Comparison of ENCODE assay signal across 15 cellular contexts in the genomic region with DNA sequence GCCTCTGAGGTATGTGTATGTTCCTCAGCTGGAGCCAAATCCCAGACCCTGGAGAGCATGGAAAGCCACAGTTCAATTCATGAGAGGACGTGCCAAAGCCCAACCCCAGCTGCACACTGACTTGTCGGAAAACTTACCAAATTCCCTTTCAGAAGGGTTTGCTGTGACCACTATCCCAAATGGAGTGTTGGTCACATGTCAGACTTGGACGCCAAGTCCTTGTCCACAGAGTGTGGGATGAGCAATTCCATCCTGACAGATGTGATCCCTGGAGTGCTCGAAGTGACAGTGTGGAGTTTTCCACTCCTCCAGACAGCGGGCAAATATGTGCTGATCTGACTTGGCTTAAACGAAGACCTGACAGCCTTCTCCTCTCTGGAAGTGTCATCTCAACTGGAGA.
A peak's percentile ranks its signal among the peaks of the same experiment; 100 is the strongest.
DNase-seq lines count a peak whose midpoint lies in the region; ATAC-seq and TF ChIP-seq lines count a peak whose summit lies in the region.
"Had no signal": no experiment of that assay in that cellular context is flagged by ENCODE, and none has a peak within 500 bp of the region (broad histone marks: within the 10 kb centered on the region; RNA-seq: fewer than 3 reads in every experiment).

No MANE protein-coding gene starts in this region.

- no peak overlapping the region for H2BK12ac ChIP-seq in mesenchymal stem cell (ENCODE audit: low read length in 2 of 2)

- H3K4me1 Mint-ChIP-seq in WTC11: peaks cover 21% of the 10 kb centered on the region
- no peaks in the 10 kb centered on the region for H3K4me1 Mint-ChIP-seq in activated CD4-positive, alpha-beta T cell treated with anti-CD3 and anti-CD28 coated beads, Interleukin-2, amount 10 ng/mL, durations not matched to agents 7 days and 5 days

- no peak overlapping the region for H3K4me2 ChIP-seq in mesenchymal stem cell (ENCODE audit: low read length, poor library complexity, severe bottlenecking)

- no peak for TF ChIP-seq POLR2A in testis (IDR thresholded peaks at IDR 0.05)

- H3K18ac ChIP-seq in mesenchymal stem cell (ENCODE audit: low read depth in 1 of 2, low read length in 2 of 2): no peak overlapping the region

- no peak overlapping the region for H4K91ac ChIP-seq in mesenchymal stem cell (ENCODE audit: low read length)

- no peak overlapping the region for H3K23ac ChIP-seq in mesenchymal stem cell (ENCODE audit: low read length in 2 of 2)

- no peak overlapping the region for H3K14ac ChIP-seq in mesenchymal stem cell (ENCODE audit: low read length in 2 of 2)

- no peak overlapping the region for H2BK15ac ChIP-seq in mesenchymal stem cell (ENCODE audit: low read depth, poor library complexity, severe bottlenecking)

- H2BK120ac ChIP-seq in mesenchymal stem cell (ENCODE audit: low read depth, low read length): no peak overlapping the region

- TF ChIP-seq CTCF in fibroblast of villous mesenchyme (IDR thresholded peaks at IDR 0.05; ENCODE audit: insufficient read depth, low read depth, low read length): no peak
- TF ChIP-seq CTCF in testis (IDR thresholded peaks at IDR 0.05): no peak
- no peak for TF ChIP-seq CTCF in WTC11 (IDR thresholded peaks at IDR 0.05)

- no peak overlapping the region for H2BK5ac ChIP-seq in mesenchymal stem cell (ENCODE audit: low read depth, low read length, poor library complexity, severe bottlenecking)

- DNase-seq in GM03348 (ENCODE audit: low spot score) (peak; percentile 16), fibroblast of villous mesenchyme (ENCODE audit: low read depth) (peak; percentile 2), mesenchymal stem cell (no peak), testis (peak; percentile 74), WTC11 (ENCODE audit: low spot score) (no peak), UCSD-AML1 (lab: John Stamatoyannopoulos, UW; ENCODE audit: unreplicated experiment) (no peak)
- DNase-seq in stimulated activated CD4-positive, alpha-beta T cell treated with anti-CD3 and anti-CD28 coated beads, Interleukin-2, amount 100 ng/mL, for 24 hours: no peak
- no peak for DNase-seq in activated CD4-positive, alpha-beta T cell treated with anti-CD3 and anti-CD28 coated beads, Interleukin-2, amount 10 ng/mL, durations not matched to agents 7 days and 5 days
- DNase-seq: activated effector memory CD4-positive, alpha-beta T cell treated with Interleukin-2 at 50 U/mL for 16 hours; GDM1; midbrain; NCI-H1930; NCI-H526 had no signal

- H2AK5ac ChIP-seq in mesenchymal stem cell (ENCODE audit: low read length, severe bottlenecking): no peak overlapping the region

- ATAC-seq in WTC11: no peak
- ATAC-seq: Panc1 had no signal

- H3K27ac Mint-ChIP-seq in WTC11: no peak overlapping the region
- H3K27ac Mint-ChIP-seq in activated CD4-positive, alpha-beta T cell treated with anti-CD3 and anti-CD28 coated beads, Interleukin-2, amount 10 ng/mL, durations not matched to agents 7 days and 5 days: no peak overlapping the region

- POLR2A ChIA-PET in WTC11 (lab: Charles Lee): no interaction called here
- POLR2A ChIA-PET in activated CD4-positive, alpha-beta T cell treated with anti-CD3 and anti-CD28 coated beads, Interleukin-2, amount 10 ng/mL, durations not matched to agents 7 days and 5 days (lab: Charles Lee): no interaction called here

- H3K9me3 ChIP-seq in mesenchymal stem cell (ENCODE audit: control insufficient read depth, low read length) (no peaks in the 10 kb centered on the region), testis (no peaks in the 10 kb centered on the region)

- H3K4me3 ChIP-seq in fibroblast of villous mesenchyme (ENCODE audit: low read depth, low read length) (no peak overlapping the region), mesenchymal stem cell (ENCODE audit: insufficient read depth in 1 of 2, low read depth in 1 of 2, low read length in 2 of 2) (peak overlapping the region in 1 of 2 experiments; percentile 35), testis (no peak overlapping the region)

- CTCF ChIA-PET in WTC11 (lab: Charles Lee): interaction anchor here (0.9 to 2.1 kb wide), 5 partner anchors 10 to 676 kb away, joined by 3 to 8 read pairs (median 6); no protein-coding TSS in a partner anchor
- CTCF ChIA-PET in activated CD4-positive, alpha-beta T cell treated with anti-CD3 and anti-CD28 coated beads, Interleukin-2, amount 10 ng/mL, durations not matched to agents 7 days and 5 days (lab: Charles Lee): interaction anchor here (1.3 kb wide), 1 partner anchor 676 kb away, joined by 3 read pairs; no protein-coding TSS in a partner anchor

- peaks cover 2% of the 10 kb centered on the region; the same call in 1 of the 2 replicates for H3K36me3 Mint-ChIP-seq in WTC11
- no peaks in the 10 kb centered on the region for H3K36me3 Mint-ChIP-seq in activated CD4-positive, alpha-beta T cell treated with anti-CD3 and anti-CD28 coated beads, Interleukin-2, amount 10 ng/mL, durations not matched to agents 7 days and 5 days (ENCODE audit: low read depth)

- intact Hi-C loops in testis (cut with DNase I; ENCODE audit: low total_unique reads): loop anchor here (5.0 kb wide), 1 partner anchor 69 kb away; a partner anchor contains a TSS

- H3K27ac ChIP-seq in mesenchymal stem cell (ENCODE audit: low read length, poor library complexity, severe bottlenecking): no peak overlapping the region
- no peak overlapping the region for H3K27ac ChIP-seq in testis
- H3K27ac ChIP-seq: parathyroid adenoma had no signal

- H4K8ac ChIP-seq in mesenchymal stem cell (ENCODE audit: low read length): no peak overlapping the region

- peaks cover 4% of the 10 kb centered on the region for H3K79me1 ChIP-seq in mesenchymal stem cell (replicated peaks; ENCODE audit: low read length, poor library complexity, severe bottlenecking)

- H3K4me3 Mint-ChIP-seq in WTC11: no peak overlapping the region
- H3K4me3 Mint-ChIP-seq in activated CD4-positive, alpha-beta T cell treated with anti-CD3 and anti-CD28 coated beads, Interleukin-2, amount 10 ng/mL, durations not matched to agents 7 days and 5 days: no peak overlapping the region

- H3K27me3 ChIP-seq in mesenchymal stem cell (ENCODE audit: control insufficient read depth in 1 of 2, insufficient read depth in 1 of 2, low read length in 2 of 2) (no peaks in the 10 kb centered on the region), testis (no peaks in the 10 kb centered on the region)

- H3K9me3 Mint-ChIP-seq in WTC11: peaks cover 11% of the 10 kb centered on the region; the same call in 1 of the 2 replicates
- H3K9me3 Mint-ChIP-seq in activated CD4-positive, alpha-beta T cell treated with anti-CD3 and anti-CD28 coated beads, Interleukin-2, amount 10 ng/mL, durations not matched to agents 7 days and 5 days: no peaks in the 10 kb centered on the region

- H3K4ac ChIP-seq in mesenchymal stem cell (ENCODE audit: low read depth in 1 of 2, low read length in 2 of 2): no peak overlapping the region

- no peaks in the 10 kb centered on the region for H3K4me1 ChIP-seq in mesenchymal stem cell (ENCODE audit: control insufficient read depth, insufficient read depth, low read depth, low read length)
- H3K4me1 ChIP-seq in testis: peaks cover 4% of the 10 kb centered on the region
- H3K4me1 ChIP-seq: parathyroid adenoma had no signal

- H3K9ac ChIP-seq in mesenchymal stem cell (ENCODE audit: low read length): peak overlapping the region; percentile 5
- H3K9ac ChIP-seq: parathyroid adenoma had no signal

- H3K36me3 ChIP-seq in mesenchymal stem cell (ENCODE audit: control insufficient read depth in 1 of 2, insufficient read depth in 2 of 2, low read depth in 1 of 2, low read length in 2 of 2) (no peaks in the 10 kb centered on the region), testis (ENCODE audit: low read depth, missing control alignments) (no peaks in the 10 kb centered on the region)

- H3K27me3 Mint-ChIP-seq in WTC11 (ENCODE audit: low read depth): no peaks in the 10 kb centered on the region
- peaks cover 55% of the 10 kb centered on the region for H3K27me3 Mint-ChIP-seq in activated CD4-positive, alpha-beta T cell treated with anti-CD3 and anti-CD28 coated beads, Interleukin-2, amount 10 ng/mL, durations not matched to agents 7 days and 5 days

- no peak overlapping the region for H2AFZ ChIP-seq in mesenchymal stem cell (ENCODE audit: low read depth, low read length)
- H2AFZ ChIP-seq: parathyroid adenoma had no signal

- WGBS in mesenchymal stem cell: 83% methylated on average over 6 of the region's 6 CpGs
- WGBS in testis, 2 donors: 62 to 74% methylated on average over 6 of the region's 6 CpGs

TF ChIP-seq in WTC11, 78 proteins besides CTCF, POLR2A, EP300 and RAD21 (continues in another document):
- TF ChIP-seq, protein P1, sequence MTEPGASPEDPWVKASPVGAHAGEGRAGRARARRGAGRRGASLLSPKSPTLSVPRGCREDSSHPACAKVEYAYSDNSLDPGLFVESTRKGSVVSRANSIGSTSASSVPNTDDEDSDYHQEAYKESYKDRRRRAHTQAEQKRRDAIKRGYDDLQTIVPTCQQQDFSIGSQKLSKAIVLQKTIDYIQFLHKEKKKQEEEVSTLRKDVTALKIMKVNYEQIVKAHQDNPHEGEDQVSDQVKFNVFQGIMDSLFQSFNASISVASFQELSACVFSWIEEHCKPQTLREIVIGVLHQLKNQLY (CRISPR knock-in tag; IDR thresholded peaks at IDR 0.05): no peak
- no peak for TF ChIP-seq CREM (CRISPR knock-in tag; IDR thresholded peaks at IDR 0.05)
- TF ChIP-seq, protein P2, sequence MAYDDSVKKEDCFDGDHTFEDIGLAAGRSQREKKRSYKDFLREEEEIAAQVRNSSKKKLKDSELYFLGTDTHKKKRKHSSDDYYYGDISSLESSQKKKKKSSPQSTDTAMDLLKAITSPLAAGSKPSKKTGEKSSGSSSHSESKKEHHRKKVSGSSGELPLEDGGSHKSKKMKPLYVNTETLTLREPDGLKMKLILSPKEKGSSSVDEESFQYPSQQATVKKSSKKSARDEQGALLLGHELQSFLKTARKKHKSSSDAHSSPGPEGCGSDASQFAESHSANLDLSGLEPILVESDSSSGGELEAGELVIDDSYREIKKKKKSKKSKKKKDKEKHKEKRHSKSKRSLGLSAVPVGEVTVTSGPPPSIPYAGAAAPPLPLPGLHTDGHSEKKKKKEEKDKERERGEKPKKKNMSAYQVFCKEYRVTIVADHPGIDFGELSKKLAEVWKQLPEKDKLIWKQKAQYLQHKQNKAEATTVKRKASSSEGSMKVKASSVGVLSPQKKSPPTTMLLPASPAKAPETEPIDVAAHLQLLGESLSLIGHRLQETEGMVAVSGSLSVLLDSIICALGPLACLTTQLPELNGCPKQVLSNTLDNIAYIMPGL (CRISPR knock-in tag; IDR thresholded peaks at IDR 0.05): no peak
- TF ChIP-seq, protein P3, sequence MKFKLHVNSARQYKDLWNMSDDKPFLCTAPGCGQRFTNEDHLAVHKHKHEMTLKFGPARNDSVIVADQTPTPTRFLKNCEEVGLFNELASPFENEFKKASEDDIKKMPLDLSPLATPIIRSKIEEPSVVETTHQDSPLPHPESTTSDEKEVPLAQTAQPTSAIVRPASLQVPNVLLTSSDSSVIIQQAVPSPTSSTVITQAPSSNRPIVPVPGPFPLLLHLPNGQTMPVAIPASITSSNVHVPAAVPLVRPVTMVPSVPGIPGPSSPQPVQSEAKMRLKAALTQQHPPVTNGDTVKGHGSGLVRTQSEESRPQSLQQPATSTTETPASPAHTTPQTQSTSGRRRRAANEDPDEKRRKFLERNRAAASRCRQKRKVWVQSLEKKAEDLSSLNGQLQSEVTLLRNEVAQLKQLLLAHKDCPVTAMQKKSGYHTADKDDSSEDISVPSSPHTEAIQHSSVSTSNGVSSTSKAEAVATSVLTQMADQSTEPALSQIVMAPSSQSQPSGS (CRISPR knock-in tag; IDR thresholded peaks at IDR 0.05; ENCODE audit: borderline replicate concordance, low read depth): no peak
- TF ChIP-seq EMX1 (CRISPR knock-in tag; IDR thresholded peaks at IDR 0.05): no peak

Comparison
In these comparisons a context has a peak if more than half of its experiments do, and no peak if none do; other contexts are left out.
1. DNase-seq: peak in GM03348 (single experiment), fibroblast of villous mesenchyme (single experiment) and testis (single experiment); none in mesenchymal stem cell (single experiment), WTC11 (single experiment), stimulated activated CD4-positive, alpha-beta T cell treated with anti-CD3 and anti-CD28 coated beads, Interleukin-2, amount 100 ng/mL, for 24 hours (0 of 2), UCSD-AML1 (single experiment) and activated CD4-positive, alpha-beta T cell treated with anti-CD3 and anti-CD28 coated beads, Interleukin-2, amount 10 ng/mL, durations not matched to agents 7 days and 5 days (single experiment).